Comparison of ENCODE assay signal across 14 cellular contexts in the genomic region with DNA sequence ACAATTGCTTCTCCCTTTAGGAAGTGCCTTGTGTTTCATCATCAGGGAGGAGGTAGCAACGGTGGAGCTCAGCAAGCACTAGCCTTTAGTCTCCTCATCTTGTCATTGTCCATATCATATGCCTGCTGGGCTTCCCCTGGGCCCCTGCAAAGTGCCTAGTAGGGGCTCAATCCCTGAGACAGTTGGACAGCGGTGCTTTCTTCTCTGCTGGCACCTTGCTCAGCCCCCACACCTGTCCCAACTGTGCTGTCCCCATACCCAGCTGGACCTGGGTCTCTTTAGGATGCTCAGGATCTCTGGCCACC. TPM values are rescaled to one million over a fixed set of nuclear protein-coding genes. Genes with fewer than 3 reads are reported as not detected.
DNase-seq lines count a peak whose midpoint lies in the region; TF ChIP-seq lines count a peak whose summit lies in the region.
"Had no signal": no experiment of that assay in that cellular context is flagged by ENCODE, and none has a peak within 500 bp of the region (broad histone marks: within the 10 kb centered on the region; RNA-seq: fewer than 3 reads in every experiment).

No MANE protein-coding gene starts in this region.

- no peaks in the 10 kb centered on the region for H3K9me3 Mint-ChIP-seq in activated CD4-positive, alpha-beta T cell treated with anti-CD3 and anti-CD28 coated beads, Interleukin-2, amount 10 ng/mL, durations not matched to agents 7 days and 5 days
- no peaks in the 10 kb centered on the region for H3K9me3 Mint-ChIP-seq in osteocyte (ENCODE audit: unreplicated experiment)

- H3K36me3 Mint-ChIP-seq in activated CD4-positive, alpha-beta T cell treated with anti-CD3 and anti-CD28 coated beads, Interleukin-2, amount 10 ng/mL, durations not matched to agents 7 days and 5 days (ENCODE audit: low read depth) = peaks cover 4% of the 10 kb centered on the region
- H3K36me3 Mint-ChIP-seq in osteocyte (ENCODE audit: unreplicated experiment) = peaks cover 23% of the 10 kb centered on the region

- peaks cover 22% of the 10 kb centered on the region for H3K4me1 ChIP-seq in Karpas-422 (ENCODE audit: low read length)

- no peaks in the 10 kb centered on the region for H3K27me3 ChIP-seq in Karpas-422 (ENCODE audit: low read length)
- H3K27me3 ChIP-seq: gastrocnemius medialis had no signal

- POLR2A ChIA-PET in activated CD4-positive, alpha-beta T cell treated with anti-CD3 and anti-CD28 coated beads, Interleukin-2, amount 10 ng/mL, durations not matched to agents 7 days and 5 days (lab: Charles Lee) = no interaction called here

- DNase-seq in activated CD4-positive, alpha-beta T cell treated with anti-CD3 and anti-CD28 coated beads, Interleukin-2, amount 10 ng/mL, durations not matched to agents 7 days and 5 days = no peak
- no peak for DNase-seq in activated CD4-positive, alpha-beta T cell treated with anti-CD3 and anti-CD28 coated beads for 1 hour
- no peak for DNase-seq in Karpas-422
- no peak for DNase-seq in osteocyte (ENCODE audit: extremely low spot score, unreplicated experiment)
- DNase-seq in NCI-H345 (lab: John Stamatoyannopoulos, UW) = no peak
- DNase-seq in NCI-H2029 treated with DMSO at 0.1 percent for 48 hours (lab: John Stamatoyannopoulos, UW) = no peak
- DNase-seq in islet precursor cell = no peak
- DNase-seq: activated CD4-positive, CD25-positive, alpha-beta regulatory T cell treated with anti-CD3 and anti-CD28 coated beads, Interleukin-2, amount 50 U/mL, for 72 hours; gastrocnemius medialis had no signal

- H3K27ac Mint-ChIP-seq in activated CD4-positive, alpha-beta T cell treated with anti-CD3 and anti-CD28 coated beads, Interleukin-2, amount 10 ng/mL, durations not matched to agents 7 days and 5 days = peak overlapping the region; percentile 98
- peak overlapping the region; percentile 8 for H3K27ac Mint-ChIP-seq in osteocyte (ENCODE audit: unreplicated experiment)

- H3K9me3 ChIP-seq in Karpas-422 (ENCODE audit: low read length) = no peaks in the 10 kb centered on the region
- H3K9me3 ChIP-seq: gastrocnemius medialis had no signal

- no peaks in the 10 kb centered on the region for H3K36me3 ChIP-seq in Karpas-422 (ENCODE audit: insufficient read depth, low read length)

- H3K79me2 ChIP-seq in Karpas-422 (ENCODE audit: low read length) = no peaks in the 10 kb centered on the region

- no peaks in the 10 kb centered on the region for H3K9me2 ChIP-seq in Karpas-422 (replicated peaks; ENCODE audit: insufficient read depth, low read length)

- peaks cover 28% of the 10 kb centered on the region for H3K27me3 Mint-ChIP-seq in activated CD4-positive, alpha-beta T cell treated with anti-CD3 and anti-CD28 coated beads, Interleukin-2, amount 10 ng/mL, durations not matched to agents 7 days and 5 days
- H3K27me3 Mint-ChIP-seq in osteocyte (ENCODE audit: unreplicated experiment) = no peaks in the 10 kb centered on the region

- CTCF ChIA-PET in activated CD4-positive, alpha-beta T cell treated with anti-CD3 and anti-CD28 coated beads, Interleukin-2, amount 10 ng/mL, durations not matched to agents 7 days and 5 days (lab: Charles Lee) = interaction anchor here (0.5 to 4.7 kb wide), 8 partner anchors 9 to 128 kb away, joined by 3 to 40 read pairs (median 10); a partner anchor contains a TSS

- no peak for TF ChIP-seq CTCF in osteocyte (IDR thresholded peaks at IDR 0.05)

- peak overlapping the region; percentile 39; the same call in 1 of the 2 replicates for H3K4me3 ChIP-seq in Karpas-422 (ENCODE audit: low read length)
- H3K4me3 ChIP-seq: gastrocnemius medialis, SK-N-MC had no signal

- H3K4me1 Mint-ChIP-seq in activated CD4-positive, alpha-beta T cell treated with anti-CD3 and anti-CD28 coated beads, Interleukin-2, amount 10 ng/mL, durations not matched to agents 7 days and 5 days = peaks cover 36% of the 10 kb centered on the region
- peaks cover 35% of the 10 kb centered on the region for H3K4me1 Mint-ChIP-seq in osteocyte (ENCODE audit: unreplicated experiment)

- H3K27ac ChIP-seq in Karpas-422 (ENCODE audit: low read length) (no peak overlapping the region), angular gyrus (ENCODE audit: low read depth, low read length) (peak overlapping the region; percentile 47)
- H3K27ac ChIP-seq: SK-N-MC had no signal

- no peak overlapping the region for H2AFZ ChIP-seq in Karpas-422 (ENCODE audit: low read length)

- peak overlapping the region; percentile 66 for H3K4me2 ChIP-seq in Karpas-422 (ENCODE audit: low read depth, low read length, poor library complexity, severe bottlenecking)

- H3K9ac ChIP-seq in Karpas-422 (ENCODE audit: low read length) = peak overlapping the region; percentile 52

- H4K20me1 ChIP-seq in Karpas-422 (ENCODE audit: insufficient read depth, low read depth, low read length) = peaks cover 8% of the 10 kb centered on the region; the same call in 1 of the 2 replicates

- H3K4me3 Mint-ChIP-seq in activated CD4-positive, alpha-beta T cell treated with anti-CD3 and anti-CD28 coated beads, Interleukin-2, amount 10 ng/mL, durations not matched to agents 7 days and 5 days = peak overlapping the region; percentile 67
- no peak overlapping the region for H3K4me3 Mint-ChIP-seq in osteocyte (ENCODE audit: unreplicated experiment)

RNA-seq across cellular contexts. Expression of a gene that starts 5.5 kb away (rescaled TPM):
- total RNA-seq in activated CD4-positive, alpha-beta T cell treated with anti-CD3 and anti-CD28 coated beads, Interleukin-2, amount 10 ng/mL, durations not matched to agents 7 days and 5 days = 1 to 10 TPM; 2.0 to 2.5 TPM
- total RNA-seq in Karpas-422 (2014; rRNA removed; shearing (Covaris generic); ENCODE audit: low replicate concordance) = 3.2 and 8.7 TPM in 2 replicates
- 88.7 and 96.9 TPM in 2 replicates for total RNA-seq in osteocyte

RNA-seq across cellular contexts. Expression of a gene that starts 10.7 kb away (rescaled TPM):
- 10 to 100 TPM; 40.7 to 42.3 TPM for total RNA-seq in activated CD4-positive, alpha-beta T cell treated with anti-CD3 and anti-CD28 coated beads, Interleukin-2, amount 10 ng/mL, durations not matched to agents 7 days and 5 days
- 24.7 and 33.2 TPM in 2 replicates for total RNA-seq in Karpas-422 (2014; rRNA removed; shearing (Covaris generic); ENCODE audit: low replicate concordance)
- 89.5 and 93.2 TPM in 2 replicates for total RNA-seq in osteocyte

RNA-seq across cellular contexts. Expression of a gene that starts 16.0 kb away (rescaled TPM):
- total RNA-seq in activated CD4-positive, alpha-beta T cell treated with anti-CD3 and anti-CD28 coated beads, Interleukin-2, amount 10 ng/mL, durations not matched to agents 7 days and 5 days = 10 to 100 TPM; 31.7 to 34.3 TPM
- 31.2 and 48.6 TPM in 2 replicates for total RNA-seq in Karpas-422 (2014; rRNA removed; shearing (Covaris generic); ENCODE audit: low replicate concordance)
- 43.9 and 47.5 TPM in 2 replicates for total RNA-seq in osteocyte

RNA-seq across cellular contexts. Expression of a gene that starts 32.7 kb away (rescaled TPM):
- total RNA-seq in activated CD4-positive, alpha-beta T cell treated with anti-CD3 and anti-CD28 coated beads, Interleukin-2, amount 10 ng/mL, durations not matched to agents 7 days and 5 days = not detected
- not detected in 2 replicates for total RNA-seq in Karpas-422 (2014; rRNA removed; shearing (Covaris generic); ENCODE audit: low replicate concordance)
- 1.1 TPM in 1 of 2 replicates, not detected in the other for total RNA-seq in osteocyte
- total RNA-seq: gastrocnemius medialis, HT1080, kidney epithelial cell, ureter had no signal

RNA-seq across cellular contexts. Expression of a gene that starts 55.9 kb away (rescaled TPM):
- not detected for total RNA-seq in activated CD4-positive, alpha-beta T cell treated with anti-CD3 and anti-CD28 coated beads, Interleukin-2, amount 10 ng/mL, durations not matched to agents 7 days and 5 days
- not detected in 2 replicates for total RNA-seq in Karpas-422 (2014; rRNA removed; shearing (Covaris generic); ENCODE audit: low replicate concordance)
- total RNA-seq in osteocyte = not detected in 2 replicates
- total RNA-seq: HT1080, kidney epithelial cell, ureter had no signal
